14 cellular contexts compared by ENCODE assay signal in genomic region chr18:23998811-23999210, GRCh38. TPM values are rescaled to one million over a fixed set of nuclear protein-coding genes. Genes with fewer than 3 reads are reported as not detected.
A peak's percentile ranks its signal among the peaks of the same experiment; 100 is the strongest.
DNase-seq lines count a peak whose midpoint lies in the region; ATAC-seq, FAIRE-seq and TF ChIP-seq lines count a peak whose summit lies in the region.
"Had no signal": no experiment of that assay in that cellular context is flagged by ENCODE, and none has a peak within 500 bp of the region (broad histone marks: within the 10 kb centered on the region; RNA-seq: fewer than 3 reads in every experiment).

No MANE protein-coding gene starts in this region.

- H3K4me3 Mint-ChIP-seq in astrocyte (ENCODE audit: unreplicated experiment) (no peak overlapping the region), progenitor cell of endocrine pancreas (ENCODE audit: low read depth) (no peak overlapping the region)

- H3K9me2 ChIP-seq in OCI-LY7 (ENCODE audit: insufficient read depth, low read length), result no peaks in the 10 kb centered on the region

- H3K27me3 ChIP-seq in astrocyte (ENCODE audit: insufficient read depth, low read length), result peaks cover 3% of the 10 kb centered on the region

- no peak overlapping the region for H3K9ac ChIP-seq in astrocyte (ENCODE audit: low read length)

- H3K9me3 ChIP-seq in astrocyte (ENCODE audit: insufficient read depth, low read depth, low read length) (no peaks in the 10 kb centered on the region), OCI-LY7 (ENCODE audit: low read length) (no peaks in the 10 kb centered on the region)
- H3K9me3 ChIP-seq: lower lobe of right lung had no signal

- H3K4me1 Mint-ChIP-seq in astrocyte (ENCODE audit: low read depth, unreplicated experiment) (peaks cover 1% of the 10 kb centered on the region), progenitor cell of endocrine pancreas (ENCODE audit: low read depth) (peaks cover 9% of the 10 kb centered on the region)

- H3K36me3 ChIP-seq in astrocyte (ENCODE audit: insufficient read depth, low read length) (no peaks in the 10 kb centered on the region), OCI-LY7 (ENCODE audit: insufficient read depth, low read length) (no peaks in the 10 kb centered on the region)
- H3K36me3 ChIP-seq: lower lobe of right lung had no signal

- H3K4me1 ChIP-seq in astrocyte (ENCODE audit: insufficient read depth, low read length) (peaks cover 6% of the 10 kb centered on the region), OCI-LY7 (ENCODE audit: insufficient read depth, low read length, poor library complexity, severe bottlenecking) (peaks cover 10% of the 10 kb centered on the region)

- intact Hi-C loops in OCI-LY7 (cut with micrococcal nuclease; ENCODE audit: unreplicated experiment), result no loop called here

- FAIRE-seq in astrocyte (lab: Jason Lieb, UNC), result no peak

- no peaks in the 10 kb centered on the region for H3K36me3 Mint-ChIP-seq in astrocyte (ENCODE audit: low read depth, unreplicated experiment)
- no peaks in the 10 kb centered on the region for H3K36me3 Mint-ChIP-seq in progenitor cell of endocrine pancreas (ENCODE audit: insufficient read depth)

- TF ChIP-seq CTCF in astrocyte (IDR thresholded peaks at IDR 0.05; ENCODE audit: insufficient read depth, low read depth, low read length), result no peak
- no peak for TF ChIP-seq CTCF in progenitor cell of endocrine pancreas (IDR thresholded peaks at IDR 0.05; ENCODE audit: unreplicated experiment)
- TF ChIP-seq CTCF in OCI-LY7 (conservative IDR thresholded peaks at IDR 0.05; ENCODE audit: low read length), result no peak

- no peak overlapping the region for H3K27ac ChIP-seq in astrocyte (ENCODE audit: low read depth, low read length)
- no peak overlapping the region for H3K27ac ChIP-seq in OCI-LY7 (ENCODE audit: low read depth, low read length, poor library complexity, severe bottlenecking)
- H3K27ac ChIP-seq: 22Rv1, lower lobe of right lung had no signal

- H2AFZ ChIP-seq in astrocyte (ENCODE audit: low read depth, low read length) (no peak overlapping the region), OCI-LY7 (ENCODE audit: low read length) (no peak overlapping the region)

- POLR2A ChIA-PET in OCI-LY7 (lab: Charles Lee), result interaction anchor here (0.6 to 1.5 kb wide), 7 partner anchors 9 to 156 kb away, joined by 3 to 7 read pairs (median 3); no protein-coding TSS in a partner anchor

- no TSS peak for BruUV-seq in OCI-LY7 (replicated peaks; lab: Mats Ljungman, UMichigan)

- no peak overlapping the region for H3K4me3 ChIP-seq in astrocyte (ENCODE audit: insufficient read depth, low read depth, low read length)
- H3K4me3 ChIP-seq in OCI-LY7 (ENCODE audit: low read depth, low read length, poor library complexity, severe bottlenecking), result no peak overlapping the region
- H3K4me3 ChIP-seq: lower lobe of right lung had no signal

- H3K27ac Mint-ChIP-seq in astrocyte (ENCODE audit: unreplicated experiment) (no peak overlapping the region), progenitor cell of endocrine pancreas (peak overlapping the region; percentile 13)

- H3K79me2 ChIP-seq in astrocyte (ENCODE audit: insufficient read depth, low read length) (no peaks in the 10 kb centered on the region), OCI-LY7 (ENCODE audit: insufficient read depth, low read depth, low read length) (no peaks in the 10 kb centered on the region)

- H3K4me2 ChIP-seq in astrocyte (ENCODE audit: low read length) (no peak overlapping the region), OCI-LY7 (ENCODE audit: low read length) (no peak overlapping the region)

- H3K27me3 Mint-ChIP-seq in astrocyte (ENCODE audit: low read depth, unreplicated experiment) (peaks cover 24% of the 10 kb centered on the region), progenitor cell of endocrine pancreas (no peaks in the 10 kb centered on the region)

- peak; percentile 23 for DNase-seq in DMS 273 (lab: John Stamatoyannopoulos, UW; ENCODE audit: unreplicated experiment)
- no peak for DNase-seq in DMS 273 treated with DMSO at 0.1 percent for 48 hours (lab: John Stamatoyannopoulos, UW)
- DNase-seq in NCI-H2107 treated with DMSO at 0.1 percent for 48 hours (lab: John Stamatoyannopoulos, UW; ENCODE audit: unreplicated experiment), result peak; percentile 92
- peak; percentile 24 for DNase-seq in astrocyte (ENCODE audit: low read depth)
- no peak for DNase-seq in progenitor cell of endocrine pancreas (ENCODE audit: low spot score, unreplicated experiment)
- no peak for DNase-seq in OCI-M2 (lab: John Stamatoyannopoulos, UW; ENCODE audit: unreplicated experiment)
- no peak for DNase-seq in OCI-LY7 (ENCODE audit: low spot score)
- DNase-seq: activated CD8-positive, alpha-beta memory T cell treated with anti-CD3 and anti-CD28 coated beads for 24 hours; anterior cingulate cortex; GDM1; IMR-90; lower lobe of right lung had no signal

- peaks cover 6% of the 10 kb centered on the region for H3K9me3 Mint-ChIP-seq in astrocyte (ENCODE audit: unreplicated experiment)
- H3K9me3 Mint-ChIP-seq in progenitor cell of endocrine pancreas (ENCODE audit: low read depth), result no peaks in the 10 kb centered on the region

- H4K20me1 ChIP-seq in astrocyte (ENCODE audit: insufficient read depth, low read length) (no peaks in the 10 kb centered on the region), OCI-LY7 (ENCODE audit: insufficient read depth, low read length) (no peaks in the 10 kb centered on the region)

- no peak for ATAC-seq in GM21576 (IDR thresholded peaks at IDR 0.05; ENCODE audit: unreplicated experiment)
- ATAC-seq: lower lobe of right lung had no signal

- CTCF ChIA-PET in OCI-LY7 (lab: Charles Lee; ENCODE audit: unreplicated experiment), result interaction anchor here (0.9 kb wide), 1 partner anchor 16 kb away, joined by 3 read pairs; no protein-coding TSS in a partner anchor

RNA-seq across cellular contexts. Expression of gene TTC39C, which starts 15.7 kb away (rescaled TPM):
- total RNA-seq in astrocyte (10.4 and 12.8 TPM in 2 replicates), progenitor cell of endocrine pancreas (28.8 and 30.1 TPM in 2 replicates), OCI-LY7 (2022) (47.0 TPM in 2 replicates)
- total RNA-seq in OCI-LY7 (2014; rRNA removed; shearing (Covaris generic)), result 31.4 and 33.4 TPM in 2 replicates

Comparison
In these comparisons a context has a peak if more than half of its experiments do, and no peak if none do; other contexts are left out.
1. DNase-seq: peak in DMS 273 (single experiment), NCI-H2107 treated with DMSO at 0.1 percent for 48 hours (single experiment) and astrocyte (single experiment); none in DMS 273 treated with DMSO at 0.1 percent for 48 hours (single experiment), progenitor cell of endocrine pancreas (single experiment), OCI-M2 (single experiment) and OCI-LY7 (single experiment).